16 cellular contexts compared by ENCODE assay signal in genomic region chr7:100017875-100018274, GRCh38. TPM values are rescaled to one million over a fixed set of nuclear protein-coding genes. Genes with fewer than 3 reads are reported as not detected.
DNase-seq lines count a peak whose midpoint lies in the region; ATAC-seq and TF ChIP-seq lines count a peak whose summit lies in the region.
"Had no signal": no experiment of that assay in that cellular context is flagged by ENCODE, and none has a peak within 500 bp of the region (broad histone marks: within the 10 kb centered on the region; RNA-seq: fewer than 3 reads in every experiment).

No MANE protein-coding gene starts in this region.

- peaks cover 15 to 60% (median 37%) of the 10 kb centered on the region in 4 donors for H3K4me1 Mint-ChIP-seq in CD4-positive, CD25-positive, alpha-beta regulatory T cell
- peaks cover 17% of the 10 kb centered on the region for H3K4me1 Mint-ChIP-seq in endothelial cell (ENCODE audit: unreplicated experiment)
- peaks cover 11% of the 10 kb centered on the region; the same call in 2 of the 3 replicates for H3K4me1 Mint-ChIP-seq in GM23338
- H3K4me1 Mint-ChIP-seq in stimulated activated memory B cell treated with anti-CD40 and anti-IgM and Interleukin-4, amounts not matched to agents 10 μg/mL and 1 μg/mL and 100 μg/mL, for 72 hours = peaks cover 31% of the 10 kb centered on the region

- H3K9me2 ChIP-seq in PC-3 (replicated peaks; ENCODE audit: low read length) (no peaks in the 10 kb centered on the region), neural cell (ENCODE audit: insufficient read depth, low read length) (no peaks in the 10 kb centered on the region), GM23338 (ENCODE audit: insufficient read depth) (no peaks in the 10 kb centered on the region)

- H3K4me3 ChIP-seq in CD4-positive, CD25-positive, alpha-beta regulatory T cell (ENCODE audit: low read depth, low read length) = no peak overlapping the region
- H3K4me3 ChIP-seq in PC-3 (ENCODE audit: low read length) (peak overlapping the region; percentile 97; the same call in 1 of the 2 replicates), neural cell (ENCODE audit: low read length) (peak overlapping the region; percentile 91), GM23338 (no peak overlapping the region)

- H3K27ac Mint-ChIP-seq in CD4-positive, CD25-positive, alpha-beta regulatory T cell = peak overlapping the region in 2 of 3 donors; percentile 39 to 87
- H3K27ac Mint-ChIP-seq in endothelial cell (ENCODE audit: unreplicated experiment) (peak overlapping the region; percentile 54), GM23338 (no peak overlapping the region)
- H3K27ac Mint-ChIP-seq in stimulated activated memory B cell treated with anti-CD40 and anti-IgM and Interleukin-4, amounts not matched to agents 10 μg/mL and 1 μg/mL and 100 μg/mL, for 72 hours = no peak overlapping the region
- H3K27ac Mint-ChIP-seq: activated CD8-positive, alpha-beta memory T cell treated with anti-CD3 and anti-CD28 coated beads, Interleukin-2, amount 10 ng/mL, durations not matched to agents 7 days and 5 days; stimulated activated effector memory CD8-positive, alpha-beta T cell treated with anti-CD3 and anti-CD28 coated beads, Interleukin-12 subunit alpha, Interleukin-12 subunit beta, amount 100 ng/mL, for 72 hours had no signal

- H3K9ac ChIP-seq in PC-3 (ENCODE audit: low read length) (peak overlapping the region; percentile 97; the same call in 1 of the 2 replicates), neural cell (ENCODE audit: low read length) (no peak overlapping the region)
- H3K9ac ChIP-seq: KMS-11 had no signal

- H3K79me2 ChIP-seq in PC-3 (ENCODE audit: low read length) (peaks cover 72% of the 10 kb centered on the region), neural cell (replicated peaks; ENCODE audit: insufficient read depth, low read length) (peaks cover 66% of the 10 kb centered on the region), GM23338 (replicated peaks; ENCODE audit: insufficient read depth) (peaks cover 66% of the 10 kb centered on the region)

- BruUV-seq in PC-3 (replicated peaks; lab: Mats Ljungman, UMichigan) = no TSS peak

- H3K4me1 ChIP-seq in CD4-positive, CD25-positive, alpha-beta regulatory T cell (ENCODE audit: control insufficient read depth, insufficient read depth, low read length, poor library complexity, severe bottlenecking) = peaks cover 18% of the 10 kb centered on the region
- H3K4me1 ChIP-seq in PC-3 (ENCODE audit: insufficient read depth, low read length) (peaks cover 30% of the 10 kb centered on the region), GM23338 (ENCODE audit: insufficient read depth) (peaks cover 7% of the 10 kb centered on the region; the same call in 1 of the 2 replicates)

- intact Hi-C loops in PC-3 (cut with micrococcal nuclease) = no loop called here

- TF ChIP-seq CTCF in PC-3 (conservative IDR thresholded peaks at IDR 0.05; ENCODE audit: low read depth, low read length) = no peak
- TF ChIP-seq CTCF in endothelial cell (IDR thresholded peaks at IDR 0.05; ENCODE audit: unreplicated experiment) = no peak
- TF ChIP-seq CTCF in neural cell (IDR thresholded peaks at IDR 0.05; ENCODE audit: poor library complexity, severe bottlenecking) = no peak
- no peak for TF ChIP-seq CTCF in GM23338 (conservative IDR thresholded peaks at IDR 0.05; ENCODE audit: low read depth in 2 of 2)

- no peak overlapping the region for H3K27ac ChIP-seq in CD4-positive, CD25-positive, alpha-beta regulatory T cell (ENCODE audit: insufficient read depth, low read length, poor library complexity, severe bottlenecking)
- H3K27ac ChIP-seq in PC-3 (ENCODE audit: low read length) = no peak overlapping the region
- no peak overlapping the region for H3K27ac ChIP-seq in neural cell (ENCODE audit: low read length)
- H3K27ac ChIP-seq in GM23338 (ENCODE audit: low read depth) = no peak overlapping the region
- H3K27ac ChIP-seq: KMS-11 had no signal

- H3K4me3 Mint-ChIP-seq in CD4-positive, CD25-positive, alpha-beta regulatory T cell = peak overlapping the region in 3 of 4 donors; percentile 26 to 64 (median 41)
- H3K4me3 Mint-ChIP-seq in endothelial cell (ENCODE audit: unreplicated experiment) = peak overlapping the region; percentile 38
- H3K4me3 Mint-ChIP-seq in GM23338 = no peak overlapping the region
- H3K4me3 Mint-ChIP-seq in stimulated activated memory B cell treated with anti-CD40 and anti-IgM and Interleukin-4, amounts not matched to agents 10 μg/mL and 1 μg/mL and 100 μg/mL, for 72 hours = no peak overlapping the region
- H3K4me3 Mint-ChIP-seq: activated CD8-positive, alpha-beta memory T cell treated with anti-CD3 and anti-CD28 coated beads, Interleukin-2, amount 10 ng/mL, durations not matched to agents 7 days and 5 days; stimulated activated effector memory CD8-positive, alpha-beta T cell treated with anti-CD3 and anti-CD28 coated beads, Interleukin-12 subunit alpha, Interleukin-12 subunit beta, amount 100 ng/mL, for 72 hours had no signal

- no peaks in the 10 kb centered on the region for H3K9me3 ChIP-seq in CD4-positive, CD25-positive, alpha-beta regulatory T cell (ENCODE audit: control insufficient read depth in 2 of 2, low read length in 2 of 2)
- no peaks in the 10 kb centered on the region for H3K9me3 ChIP-seq in PC-3 (ENCODE audit: low read length)
- no peaks in the 10 kb centered on the region for H3K9me3 ChIP-seq in neural cell (ENCODE audit: low read length)

- H3K27me3 Mint-ChIP-seq in CD4-positive, CD25-positive, alpha-beta regulatory T cell = no peaks in the 10 kb centered on the region
- H3K27me3 Mint-ChIP-seq in endothelial cell (ENCODE audit: unreplicated experiment) (peaks cover 12% of the 10 kb centered on the region), GM23338 (ENCODE audit: insufficient read depth, low read depth, poor library complexity) (peaks cover 10% of the 10 kb centered on the region)
- no peaks in the 10 kb centered on the region for H3K27me3 Mint-ChIP-seq in stimulated activated memory B cell treated with anti-CD40 and anti-IgM and Interleukin-4, amounts not matched to agents 10 μg/mL and 1 μg/mL and 100 μg/mL, for 72 hours
- H3K27me3 Mint-ChIP-seq: activated CD8-positive, alpha-beta memory T cell treated with anti-CD3 and anti-CD28 coated beads, Interleukin-2, amount 10 ng/mL, durations not matched to agents 7 days and 5 days had no signal

- peaks cover 9% of the 10 kb centered on the region for H3K36me3 Mint-ChIP-seq in CD4-positive, CD25-positive, alpha-beta regulatory T cell
- H3K36me3 Mint-ChIP-seq in endothelial cell (ENCODE audit: low read depth, unreplicated experiment) (peaks cover 21% of the 10 kb centered on the region), GM23338 (ENCODE audit: low read depth) (peaks cover 24% of the 10 kb centered on the region)
- H3K36me3 Mint-ChIP-seq in stimulated activated memory B cell treated with anti-CD40 and anti-IgM and Interleukin-4, amounts not matched to agents 10 μg/mL and 1 μg/mL and 100 μg/mL, for 72 hours = peaks cover 4% of the 10 kb centered on the region

- CTCF ChIA-PET in PC-3 (lab: Charles Lee) = interaction anchor here (1.2 kb wide), 1 partner anchor 24 kb away, joined by 7 read pairs; no protein-coding TSS in a partner anchor

- POLR2A ChIA-PET in PC-3 (lab: Charles Lee; ENCODE audit: unreplicated experiment) = interaction anchor here (0.7 kb wide), 1 partner anchor 58 kb away, joined by 3 read pairs; no protein-coding TSS in a partner anchor

- H4K20me1 ChIP-seq in PC-3 (ENCODE audit: low read length) = peaks cover 14% of the 10 kb centered on the region
- H4K20me1 ChIP-seq in neural cell (ENCODE audit: insufficient read depth) = no peaks in the 10 kb centered on the region
- H4K20me1 ChIP-seq in GM23338 (replicated peaks; ENCODE audit: insufficient read depth) = peaks cover 14% of the 10 kb centered on the region

- DNase-seq in CD4-positive, CD25-positive, alpha-beta regulatory T cell = no peak
- DNase-seq in PC-3 (no peak), endothelial cell (ENCODE audit: low spot score) (no peak), GM23338 (ENCODE audit: low spot score) (no peak), NOMO-1 treated with DMSO at 0.1 percent for 48 hours (lab: John Stamatoyannopoulos, UW; ENCODE audit: unreplicated experiment) (no peak)
- DNase-seq: activated CD8-positive, alpha-beta memory T cell treated with anti-CD3 and anti-CD28 coated beads, Interleukin-2, amount 10 ng/mL, durations not matched to agents 7 days and 5 days; AML-193; NCI-H1930; NCI-H69; SHP77; stimulated activated CD4-positive, alpha-beta T cell treated with anti-CD3 and anti-CD28 coated beads, Interleukin-2, amount 100 ng/mL, for 48 hours had no signal

- TF ChIP-seq RAD21 in neural cell (conservative IDR thresholded peaks at IDR 0.05) = no peak

- no peaks in the 10 kb centered on the region for H3K27me3 ChIP-seq in CD4-positive, CD25-positive, alpha-beta regulatory T cell (ENCODE audit: control insufficient read depth, insufficient read depth, low read length)
- H3K27me3 ChIP-seq in PC-3 (ENCODE audit: low read length) (no peaks in the 10 kb centered on the region), neural cell (ENCODE audit: insufficient read depth, low read depth, low read length) (no peaks in the 10 kb centered on the region), GM23338 (ENCODE audit: insufficient read depth) (no peaks in the 10 kb centered on the region)

- H2AFZ ChIP-seq in PC-3 (ENCODE audit: low read length) (no peak overlapping the region), neural cell (ENCODE audit: low read depth, low read length) (no peak overlapping the region), GM23338 (no peak overlapping the region)

- H3K4me2 ChIP-seq in PC-3 (ENCODE audit: low read length) (peak overlapping the region; percentile 98), neural cell (ENCODE audit: low read length) (no peak overlapping the region), GM23338 (no peak overlapping the region)
- H3K4me2 ChIP-seq: KMS-11 had no signal

- H3K9me3 Mint-ChIP-seq in CD4-positive, CD25-positive, alpha-beta regulatory T cell = no peaks in the 10 kb centered on the region
- no peaks in the 10 kb centered on the region for H3K9me3 Mint-ChIP-seq in endothelial cell (ENCODE audit: unreplicated experiment)
- H3K9me3 Mint-ChIP-seq in GM23338 = no peaks in the 10 kb centered on the region
- H3K9me3 Mint-ChIP-seq in stimulated activated memory B cell treated with anti-CD40 and anti-IgM and Interleukin-4, amounts not matched to agents 10 μg/mL and 1 μg/mL and 100 μg/mL, for 72 hours = no peaks in the 10 kb centered on the region
- H3K9me3 Mint-ChIP-seq: stimulated activated effector memory CD8-positive, alpha-beta T cell treated with anti-CD3 and anti-CD28 coated beads, Interleukin-12 subunit alpha, Interleukin-12 subunit beta, amount 100 ng/mL, for 72 hours had no signal

- H3K36me3 ChIP-seq in CD4-positive, CD25-positive, alpha-beta regulatory T cell (ENCODE audit: control insufficient read depth, insufficient read depth, low read length) = peaks cover 12% of the 10 kb centered on the region
- H3K36me3 ChIP-seq in PC-3 (ENCODE audit: low read depth, low read length) (peaks cover 7% of the 10 kb centered on the region; the same call in 1 of the 2 replicates), neural cell (ENCODE audit: insufficient read depth, low read length) (no peaks in the 10 kb centered on the region), GM23338 (ENCODE audit: insufficient read depth) (no peaks in the 10 kb centered on the region)

- no peak for TF ChIP-seq EP300 in neural cell (conservative IDR thresholded peaks at IDR 0.05; ENCODE audit: poor library complexity, severe bottlenecking)

- ATAC-seq in CD4-positive, CD25-positive, alpha-beta regulatory T cell (ENCODE audit: low read depth in 2 of 2) = no peak
- ATAC-seq in PC-3 (no peak), GM23338 (no peak), HG03108 (IDR thresholded peaks at IDR 0.05; ENCODE audit: unreplicated experiment) (no peak)
- no peak for ATAC-seq in stimulated activated memory B cell treated with anti-CD40 and anti-IgM and Interleukin-4, amounts not matched to agents 10 μg/mL and 1 μg/mL and 100 μg/mL, for 72 hours
- ATAC-seq: activated CD8-positive, alpha-beta memory T cell treated with anti-CD3 and anti-CD28 coated beads, Interleukin-2, amount 10 ng/mL, durations not matched to agents 7 days and 5 days; stimulated activated effector memory CD8-positive, alpha-beta T cell treated with anti-CD3 and anti-CD28 coated beads, Interleukin-12 subunit alpha, Interleukin-12 subunit beta, amount 100 ng/mL, for 72 hours had no signal

- H3F3A ChIP-seq in PC-3 (ENCODE audit: low read length, unreplicated experiment) (no peaks in the 10 kb centered on the region), neural cell (ENCODE audit: insufficient read depth, low read length, poor library complexity, severe bottlenecking) (no peaks in the 10 kb centered on the region), GM23338 (replicated peaks; ENCODE audit: low read depth) (no peaks in the 10 kb centered on the region; the same call in 1 of the 2 replicates)

RNA-seq across cellular contexts. Expression of gene ZKSCAN1, which starts 2.5 kb away (rescaled TPM):
- total RNA-seq in CD4-positive, CD25-positive, alpha-beta regulatory T cell = 57.8 TPM
- polyA plus RNA-seq in CD4-positive, CD25-positive, alpha-beta regulatory T cell = 10 to 100 TPM; 21.6 to 27.7 (median 26.8) TPM
- 13.6 and 13.9 TPM in 2 replicates for total RNA-seq in PC-3 (2014; rRNA removed)
- 63.1 TPM for total RNA-seq in endothelial cell (ENCODE audit: unreplicated experiment)
- 26.6 and 27.1 TPM in 2 replicates for polyA plus RNA-seq in neural cell
- polyA minus RNA-seq in neural cell = 121 and 137 TPM in 2 replicates
- total RNA-seq in GM23338 (2014; rRNA removed; shearing (Covaris generic)) = 14.5 and 19.4 TPM in 2 replicates
- 9.8 and 11.8 TPM in 2 replicates for polyA plus RNA-seq in GM23338 (2016; fragmentation: Nextera tagmentation; extraction: Ambion mirVana)

RNA-seq across cellular contexts. Expression of gene ZSCAN21, which starts 31.7 kb away (rescaled TPM):
- total RNA-seq in CD4-positive, CD25-positive, alpha-beta regulatory T cell = 6.0 TPM
- 1 to 10 TPM; 5.1 to 9.8 (median 8.6) TPM for polyA plus RNA-seq in CD4-positive, CD25-positive, alpha-beta regulatory T cell
- total RNA-seq in PC-3 (2014; rRNA removed) (4.7 and 7.3 TPM in 2 replicates), endothelial cell (ENCODE audit: unreplicated experiment) (18.5 TPM)
- polyA plus RNA-seq in neural cell (26.0 and 27.6 TPM in 2 replicates), GM23338 (2016; fragmentation: Nextera tagmentation; extraction: Ambion mirVana) (15.4 and 15.7 TPM in 2 replicates)
- 28.6 and 31.7 TPM in 2 replicates for polyA minus RNA-seq in neural cell
- total RNA-seq in GM23338 (2014; rRNA removed; shearing (Covaris generic)) = 21.8 and 24.8 TPM in 2 replicates

RNA-seq across cellular contexts. Expression of gene AZGP1, which starts 42.0 kb away (rescaled TPM):
- not detected for total RNA-seq in CD4-positive, CD25-positive, alpha-beta regulatory T cell
- polyA plus RNA-seq in CD4-positive, CD25-positive, alpha-beta regulatory T cell = not detected
- total RNA-seq in PC-3 (2014; rRNA removed) (0.18 TPM in 1 of 2 replicates, not detected in the other), endothelial cell (ENCODE audit: unreplicated experiment) (not detected)
- polyA plus RNA-seq in neural cell (not detected in 2 replicates), GM23338 (2016; fragmentation: Nextera tagmentation; extraction: Ambion mirVana) (1.3 TPM in 1 of 2 replicates, not detected in the other)
- polyA minus RNA-seq in neural cell = not detected in 2 replicates
- total RNA-seq in GM23338 (2014; rRNA removed; shearing (Covaris generic)) = 0.17 TPM in 1 of 2 replicates, not detected in the other
- total RNA-seq: activated CD8-positive, alpha-beta memory T cell treated with anti-CD3 and anti-CD28 coated beads, Interleukin-2, amount 10 ng/mL, durations not matched to agents 7 days and 5 days had no signal

Comparison
In these comparisons a context has a peak if more than half of its experiments do, and no peak if none do; other contexts are left out.
1. H3K4me3 ChIP-seq: peak in PC-3 (single experiment) and neural cell (single experiment); none in CD4-positive, CD25-positive, alpha-beta regulatory T cell (single experiment) and GM23338 (single experiment).
2. H3K27ac Mint-ChIP-seq: peak in CD4-positive, CD25-positive, alpha-beta regulatory T cell (2 of 3) and endothelial cell (single experiment); none in GM23338 (single experiment) and stimulated activated memory B cell treated with anti-CD40 and anti-IgM and Interleukin-4, amounts not matched to agents 10 μg/mL and 1 μg/mL and 100 μg/mL, for 72 hours (single experiment).
3. H3K4me3 Mint-ChIP-seq: peak in CD4-positive, CD25-positive, alpha-beta regulatory T cell (3 of 4) and endothelial cell (single experiment); none in GM23338 (single experiment) and stimulated activated memory B cell treated with anti-CD40 and anti-IgM and Interleukin-4, amounts not matched to agents 10 μg/mL and 1 μg/mL and 100 μg/mL, for 72 hours (single experiment).